Comparison of ENCODE assay signal across 8 cellular contexts in genomic region chr2:134917958-134918517, GRCh38. TPM values are rescaled to one million over a fixed set of nuclear protein-coding genes. Genes with fewer than 3 reads are reported as not detected.
DNase-seq lines count a peak whose midpoint lies in the region; ATAC-seq and TF ChIP-seq lines count a peak whose summit lies in the region.

No MANE protein-coding gene starts in this region.

- H3K4me3 ChIP-seq in DOHH2 (ENCODE audit: low read length) (peak overlapping the region; percentile 84), KMS-11 (IDR thresholded peaks at IDR 0.05; ENCODE audit: insufficient read depth, low read depth, low read length) (peak overlapping the region; percentile 53), SJSA1 (peak overlapping the region; percentile 90)

- peaks cover 6% of the 10 kb centered on the region for H3F3A ChIP-seq in DOHH2 (ENCODE audit: control insufficient read depth, insufficient read depth)

- peak; percentile 73 for ATAC-seq in GM21737 (IDR thresholded peaks at IDR 0.05; ENCODE audit: unreplicated experiment)

- TF ChIP-seq CTCF in DOHH2 (IDR thresholded peaks at IDR 0.05; ENCODE audit: low read depth, low read length, poor library complexity, severe bottlenecking) (peak; percentile 20), KMS-11 (conservative IDR thresholded peaks at IDR 0.05; ENCODE audit: low read depth, low read length) (no peak)

- peaks cover 23% of the 10 kb centered on the region for H3K4me1 ChIP-seq in DOHH2 (ENCODE audit: control insufficient read depth, low read length)
- H3K4me1 ChIP-seq in KMS-11 (ENCODE audit: low read depth, poor library complexity, severe bottlenecking), result peaks cover 28% of the 10 kb centered on the region
- peaks cover 8% of the 10 kb centered on the region for H3K4me1 ChIP-seq in SJSA1 (replicated peaks)

- H3K27ac ChIP-seq in DOHH2 (ENCODE audit: low read depth, low read length) (peak overlapping the region; percentile 89), KMS-11 (peak overlapping the region; percentile 84), SJSA1 (peak overlapping the region; percentile 67)

- H3K27me3 ChIP-seq in DOHH2 (ENCODE audit: control insufficient read depth, low read length) (no peaks in the 10 kb centered on the region), KMS-11 (ENCODE audit: insufficient read depth, low read depth) (no peaks in the 10 kb centered on the region), SJSA1 (replicated peaks) (no peaks in the 10 kb centered on the region)

- H3K9me2 ChIP-seq in DOHH2 (replicated peaks; ENCODE audit: control insufficient read depth, low read length), result no peaks in the 10 kb centered on the region

- H3K4me2 ChIP-seq in DOHH2 (ENCODE audit: low read length) (peak overlapping the region; percentile 90), KMS-11 (peak overlapping the region; percentile 51)

- H4K20me1 ChIP-seq in DOHH2 (ENCODE audit: control insufficient read depth, insufficient read depth, low read depth, low read length) (no peaks in the 10 kb centered on the region; the same call in 1 of the 2 replicates), KMS-11 (ENCODE audit: insufficient read depth) (peaks cover 3% of the 10 kb centered on the region; the same call in 1 of the 2 replicates)

- H3K79me2 ChIP-seq in DOHH2 (ENCODE audit: control insufficient read depth, low read length) (peaks cover 52% of the 10 kb centered on the region), KMS-11 (ENCODE audit: insufficient read depth, low read depth) (peaks cover 44% of the 10 kb centered on the region)

- DNase-seq in SJSA1 (ENCODE audit: low read depth in 1 of 2, low spot score in 2 of 2) (peak in 1 of 2 experiments; percentile 92), iPS DF 19.7 (ENCODE audit: low read depth, low spot score) (peak; percentile 54), putamen (ENCODE audit: low spot score) (no peak)
- peak; percentile 76 for DNase-seq in activated naive CD8-positive, alpha-beta T cell treated with anti-CD3 and anti-CD28 coated beads, Interleukin-2, amount 50 U/mL, for 16 hours (ENCODE audit: low read depth, low spot score)
- peak in 3 of 4 experiments; percentile 65 to 77 (median 68) for DNase-seq in stimulated activated CD4-positive, alpha-beta T cell treated with anti-CD3 and anti-CD28 coated beads, Interleukin-1b, Interleukin-23, amount 100 ng/mL, for 24 hours (ENCODE audit: low read depth in 4 of 4, low spot score in 1 of 4)

- peak overlapping the region; percentile 62 for H3K9ac ChIP-seq in KMS-11

- 0 out of 2 replicates have a peak, but pooled peaks cover 7% of the 10 kb centered on the region for H3K9me3 ChIP-seq in DOHH2 (ENCODE audit: control insufficient read depth, insufficient read depth, low read length)
- H3K9me3 ChIP-seq in SJSA1 (replicated peaks), result no peaks in the 10 kb centered on the region

- H3K36me3 ChIP-seq in DOHH2 (ENCODE audit: control insufficient read depth, low read length), result peaks cover 28% of the 10 kb centered on the region
- no peaks in the 10 kb centered on the region for H3K36me3 ChIP-seq in KMS-11 (ENCODE audit: insufficient read depth)
- peaks cover 22% of the 10 kb centered on the region for H3K36me3 ChIP-seq in SJSA1

- H2AFZ ChIP-seq in KMS-11 (ENCODE audit: low read depth), result peak overlapping the region; percentile 85

RNA-seq across cellular contexts. Expression of gene CCNT2, which starts 0.6 kb away (rescaled TPM):
- 13.1 and 31.9 TPM in 2 replicates for total RNA-seq in SJSA1 (2014; rRNA removed; shearing (Covaris generic))
